ENCODE assay signal across 11 cellular contexts in the genomic region with DNA sequence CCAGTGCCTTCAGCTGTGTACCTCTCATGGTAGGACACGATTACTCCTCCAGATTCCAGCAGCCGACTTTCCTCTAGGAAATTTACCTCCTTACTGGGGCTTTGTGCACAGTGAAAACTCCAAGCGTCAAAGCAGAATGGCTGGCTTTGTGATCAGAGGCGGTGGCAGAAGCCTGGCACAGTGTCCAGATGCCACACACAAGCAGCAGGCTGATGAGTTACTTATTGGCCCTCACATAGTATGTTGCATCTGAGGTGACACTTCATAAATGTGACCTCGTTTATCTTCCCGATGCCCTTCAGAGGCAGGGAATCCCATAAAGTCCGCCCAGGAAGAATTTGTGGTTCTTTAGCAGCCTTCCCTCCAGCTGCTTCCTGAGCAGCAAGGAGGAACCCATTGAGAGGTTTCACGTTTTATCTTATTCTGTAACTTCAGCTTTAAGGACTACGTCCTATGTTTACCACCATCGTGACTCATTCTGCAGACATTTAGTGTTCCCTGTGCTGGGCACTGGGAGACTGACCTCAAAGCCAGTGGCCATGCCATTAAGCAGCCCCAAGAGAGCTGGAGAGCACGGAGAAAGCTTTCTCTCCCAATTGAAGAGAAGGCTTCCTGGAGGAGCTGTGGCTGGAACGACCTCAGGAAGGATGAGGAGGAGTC.
DNase-seq lines count a peak whose midpoint lies in the region; ATAC-seq lines count a peak whose summit lies in the region.
"Had no signal": no experiment of that assay in that cellular context is flagged by ENCODE, and none has a peak within 500 bp of the region (broad histone marks: within the 10 kb centered on the region; RNA-seq: fewer than 3 reads in every experiment).

No MANE protein-coding gene starts in this region.

- peak; percentile 92 for DNase-seq in EL
- peak; percentile 8 for DNase-seq in OCI-M1 (lab: John Stamatoyannopoulos, UW)
- peak; percentile 63 for DNase-seq in dermis blood vessel endothelial cell
- peak; percentile 33 for DNase-seq in pons (ENCODE audit: low spot score)
- DNase-seq: DMS79, natural killer cell, NCI-H2171 had no signal

- no peak for ATAC-seq in activated CD4-positive, CD25-positive, alpha-beta regulatory T cell treated with anti-CD3 and anti-CD28 coated beads, Interleukin-2, amount 50 U/mL, for 24 hours
- ATAC-seq in GM18867 (IDR thresholded peaks at IDR 0.05; ENCODE audit: unreplicated experiment): no peak
- no peak for ATAC-seq in HG03135 (IDR thresholded peaks at IDR 0.05; ENCODE audit: unreplicated experiment)
- ATAC-seq in GM19467 (IDR thresholded peaks at IDR 0.05; ENCODE audit: unreplicated experiment): no peak
- ATAC-seq: natural killer cell had no signal

Comparison
In these comparisons a context has a peak if more than half of its experiments do, and no peak if none do; other contexts are left out.
1. DNase-seq: peak in every context shown above with its lines; median percentile 92 in EL; 63 in dermis blood vessel endothelial cell; 33 in pons; 8 in OCI-M1.